Comparison of ENCODE assay signal across 8 cellular contexts in genomic region chr11:59216654-59217640, GRCh38. TPM values are rescaled to one million over a fixed set of nuclear protein-coding genes. Genes with fewer than 3 reads are reported as not detected.
DNase-seq lines count a peak whose midpoint lies in the region; ATAC-seq and TF ChIP-seq lines count a peak whose summit lies in the region.

No MANE protein-coding gene starts in this region.

- H3K4me2 ChIP-seq in OCI-LY3 (ENCODE audit: low read length) = peak overlapping the region; percentile 56

- H3K4me1 ChIP-seq in OCI-LY3 (ENCODE audit: low read length) = peaks cover 96% of the 10 kb centered on the region

- no peaks in the 10 kb centered on the region for H3K27me3 ChIP-seq in OCI-LY3 (ENCODE audit: low read depth, low read length)

- peak; percentile 88 for ATAC-seq in HG02943 (IDR thresholded peaks at IDR 0.05; ENCODE audit: low read depth, unreplicated experiment)

- peak; percentile 22 for DNase-seq in stimulated activated CD4-positive, alpha-beta T cell treated with anti-CD3 and anti-CD28 coated beads, Interleukin-15, amount 100 ng/mL, for 24 hours
- no peak for DNase-seq in stimulated activated CD4-positive, alpha-beta T cell treated with anti-CD3 and anti-CD28 coated beads, Interleukin-12 subunit alpha, Interleukin-12 subunit beta, amount 100 ng/mL, for 4 hours
- DNase-seq in globus pallidus (ENCODE audit: low spot score) (peak; percentile 65), ureter (ENCODE audit: low spot score) (peak; percentile 63), NCI-H2029 (lab: John Stamatoyannopoulos, UW) (no peak)
- no peak for DNase-seq in effector CD8-positive, alpha-beta T cell (lab: John Stamatoyannopoulos, UW)

- H3K9ac ChIP-seq in OCI-LY3 (ENCODE audit: low read length) = peak overlapping the region; percentile 55; the same call in 1 of the 2 replicates

- H3K79me2 ChIP-seq in OCI-LY3 (ENCODE audit: low read length) = peaks cover 34% of the 10 kb centered on the region

- peak overlapping the region; percentile 39; the same call in 1 of the 2 replicates for H3K4me3 ChIP-seq in OCI-LY3 (ENCODE audit: low read length)

- H3K9me3 ChIP-seq in OCI-LY3 (ENCODE audit: insufficient read depth, low read length) = no peaks in the 10 kb centered on the region

- TF ChIP-seq CTCF in OCI-LY3 (IDR thresholded peaks at IDR 0.05; ENCODE audit: low read depth, low read length) = no peak

- peak overlapping the region; percentile 96 for H3K27ac ChIP-seq in OCI-LY3 (ENCODE audit: low read length)

- peaks cover 4% of the 10 kb centered on the region for H3K36me3 ChIP-seq in OCI-LY3 (replicated peaks; ENCODE audit: low read depth, low read length)

- no peak overlapping the region for H2AFZ ChIP-seq in OCI-LY3 (ENCODE audit: low read depth, low read length)

- H4K20me1 ChIP-seq in OCI-LY3 (ENCODE audit: insufficient read depth, low read length) = no peaks in the 10 kb centered on the region

RNA-seq across cellular contexts. Expression of gene MPEG1, which starts 4.2 kb away (rescaled TPM):
- 9.4 TPM for total RNA-seq in ureter

RNA-seq across cellular contexts. Expression of gene DTX4, which starts 45.0 kb away (rescaled TPM):
- total RNA-seq in ureter = 126 TPM

Comparison
In these comparisons a context has a peak if more than half of its experiments do, and no peak if none do; other contexts are left out.
1. DNase-seq: peak in stimulated activated CD4-positive, alpha-beta T cell treated with anti-CD3 and anti-CD28 coated beads, Interleukin-15, amount 100 ng/mL, for 24 hours (single experiment), globus pallidus (single experiment) and ureter (single experiment); none in stimulated activated CD4-positive, alpha-beta T cell treated with anti-CD3 and anti-CD28 coated beads, Interleukin-12 subunit alpha, Interleukin-12 subunit beta, amount 100 ng/mL, for 4 hours (single experiment), effector CD8-positive, alpha-beta T cell (single experiment) and NCI-H2029 (single experiment).